8 cellular contexts compared by ENCODE assay signal in genomic region chr18:25230658-25231326, GRCh38.
DNase-seq lines count a peak whose midpoint lies in the region; ATAC-seq and TF ChIP-seq lines count a peak whose summit lies in the region.

No MANE protein-coding gene starts in this region.

- TF ChIP-seq CTCF in brain microvascular endothelial cell (IDR thresholded peaks at IDR 0.05; ENCODE audit: low read depth, low read length, missing control alignments), result no peak
- TF ChIP-seq CTCF in testis (IDR thresholded peaks at IDR 0.05), result no peak
- no peak for TF ChIP-seq CTCF in RWPE1 (conservative IDR thresholded peaks at IDR 0.05; ENCODE audit: low read depth)

- H3K27me3 ChIP-seq in brain microvascular endothelial cell (replicated peaks) (no peaks in the 10 kb centered on the region), layer of hippocampus (ENCODE audit: control insufficient read depth, insufficient read depth, low read length) (no peaks in the 10 kb centered on the region), testis (no peaks in the 10 kb centered on the region)

- WGBS in testis, 2 donors, result 44 to 46% methylated on average over 8 to 10 of the region's 10 CpGs

- H3K36me3 ChIP-seq in brain microvascular endothelial cell (replicated peaks) (no peaks in the 10 kb centered on the region), testis (ENCODE audit: low read depth, missing control alignments) (no peaks in the 10 kb centered on the region)

- no peak overlapping the region for H3K4me3 ChIP-seq in brain microvascular endothelial cell (ENCODE audit: low read depth, low read length)
- H3K4me3 ChIP-seq in testis, result no peak overlapping the region

- intact Hi-C loops in testis (cut with DNase I; ENCODE audit: low total_unique reads), result no loop called here

- H3K9me3 ChIP-seq in testis, result no peaks in the 10 kb centered on the region

- H3K27ac ChIP-seq in brain microvascular endothelial cell (no peak overlapping the region), layer of hippocampus (ENCODE audit: low read depth, low read length) (peak overlapping the region; percentile 55), testis (peak overlapping the region in 1 of 2 donors; percentile 51), RWPE1 (no peak overlapping the region)

- no peaks in the 10 kb centered on the region for H3K4me1 ChIP-seq in testis

- CTCF ChIA-PET in RWPE1 (lab: Yijun Ruan, JAX), result no interaction called here

- ATAC-seq in HG02678 (IDR thresholded peaks at IDR 0.05; ENCODE audit: unreplicated experiment) (peak; percentile 71), HG03196 (IDR thresholded peaks at IDR 0.05; ENCODE audit: unreplicated experiment) (no peak)
- ATAC-seq in stimulated activated naive CD8-positive, alpha-beta T cell treated with anti-CD3 and anti-CD28 coated beads, Interleukin-15, Interleukin-2, amounts not matched to agents 100 U/mL and 50 U/mL, for 24 hours, result no peak

- in situ Hi-C loops in brain microvascular endothelial cell (cut with HindIII; ENCODE audit: low pct_ligation_motif_present, low sequenced_read_pairs), result no loop called here

- TF ChIP-seq POLR2A in testis (IDR thresholded peaks at IDR 0.05), result no peak

- peak; percentile 68 for DNase-seq in brain microvascular endothelial cell
- peak; percentile 67 for DNase-seq in testis
- no peak for DNase-seq in activated naive CD4-positive, alpha-beta T cell (lab: John Stamatoyannopoulos, UW)
- DNase-seq in RWPE1 (ENCODE audit: low spot score), result no peak
- no peak for DNase-seq in stimulated activated naive CD8-positive, alpha-beta T cell treated with anti-CD3 and anti-CD28 coated beads, Interleukin-15, Interleukin-2, amounts not matched to agents 100 U/mL and 50 U/mL, for 24 hours

- POLR2A ChIA-PET in RWPE1 (lab: Yijun Ruan, JAX; ENCODE audit: low non-redundant PET), result no interaction called here

Comparison
In these comparisons a context has a peak if more than half of its experiments do, and no peak if none do; other contexts are left out.
1. DNase-seq: peak in brain microvascular endothelial cell (single experiment) and testis (single experiment); none in activated naive CD4-positive, alpha-beta T cell (0 of 4), RWPE1 (single experiment) and stimulated activated naive CD8-positive, alpha-beta T cell treated with anti-CD3 and anti-CD28 coated beads, Interleukin-15, Interleukin-2, amounts not matched to agents 100 U/mL and 50 U/mL, for 24 hours (single experiment).